8 cellular contexts compared by ENCODE assay signal in genomic region chr6:149717255-149717587, GRCh38. TPM values are rescaled to one million over a fixed set of nuclear protein-coding genes. Genes with fewer than 3 reads are reported as not detected.
DNase-seq lines count a peak whose midpoint lies in the region; ATAC-seq lines count a peak whose summit lies in the region.

No MANE protein-coding gene starts in this region.

- no peaks in the 10 kb centered on the region for H3K9me3 Mint-ChIP-seq in T-helper 2 cell treated with Interferon-gamma antibody and Interleukin-4, amounts not matched to agents 5 μg/mL and 100 μg/mL, for 36 hours
- no peaks in the 10 kb centered on the region for H3K9me3 Mint-ChIP-seq in activated CD8-positive, alpha-beta T cell treated with anti-CD3 and anti-CD28 coated beads, Interleukin-2, amount 10 ng/mL, durations not matched to agents 7 days and 5 days (ENCODE audit: insufficient read depth)
- H3K9me3 Mint-ChIP-seq in immature natural killer cell = no peaks in the 10 kb centered on the region

- H3K4me3 Mint-ChIP-seq in T-helper 2 cell treated with Interferon-gamma antibody and Interleukin-4, amounts not matched to agents 5 μg/mL and 100 μg/mL, for 36 hours = peak overlapping the region; percentile 91
- peak overlapping the region; percentile 90 for H3K4me3 Mint-ChIP-seq in activated CD8-positive, alpha-beta T cell treated with anti-CD3 and anti-CD28 coated beads, Interleukin-2, amount 10 ng/mL, durations not matched to agents 7 days and 5 days
- H3K4me3 Mint-ChIP-seq in immature natural killer cell = peak overlapping the region; percentile 95 to 97 (median 95)

- peak overlapping the region; percentile 83 for H3K27ac Mint-ChIP-seq in T-helper 2 cell treated with Interferon-gamma antibody and Interleukin-4, amounts not matched to agents 5 μg/mL and 100 μg/mL, for 36 hours
- H3K27ac Mint-ChIP-seq in activated CD8-positive, alpha-beta T cell treated with anti-CD3 and anti-CD28 coated beads, Interleukin-2, amount 10 ng/mL, durations not matched to agents 7 days and 5 days = peak overlapping the region; percentile 93
- H3K27ac Mint-ChIP-seq in immature natural killer cell = peak overlapping the region; percentile 85 to 98 (median 95)

- no peaks in the 10 kb centered on the region for H3K27me3 Mint-ChIP-seq in T-helper 2 cell treated with Interferon-gamma antibody and Interleukin-4, amounts not matched to agents 5 μg/mL and 100 μg/mL, for 36 hours (ENCODE audit: low read depth)
- no peaks in the 10 kb centered on the region for H3K27me3 Mint-ChIP-seq in activated CD8-positive, alpha-beta T cell treated with anti-CD3 and anti-CD28 coated beads, Interleukin-2, amount 10 ng/mL, durations not matched to agents 7 days and 5 days (ENCODE audit: low read depth)
- H3K27me3 Mint-ChIP-seq in immature natural killer cell (ENCODE audit: low read depth in 3 of 3) = peaks cover 6 to 15% (median 10%) of the 10 kb centered on the region in 3 donors

- no peak for DNase-seq in T-helper 2 cell treated with Interferon-gamma antibody and Interleukin-4, amounts not matched to agents 5 μg/mL and 100 μg/mL, for 36 hours (ENCODE audit: low spot score)
- DNase-seq in T-helper 2 cell (no peak), immature natural killer cell (no peak), SHP77 treated with DMSO at 0.1 percent for 48 hours (lab: John Stamatoyannopoulos, UW) (no peak), NCI-H1417 treated with DMSO at 0.1 percent for 48 hours (lab: John Stamatoyannopoulos, UW) (no peak), DMS153 treated with DMSO at 0.1 percent for 48 hours (lab: John Stamatoyannopoulos, UW; ENCODE audit: unreplicated experiment) (no peak)
- DNase-seq in activated CD8-positive, alpha-beta T cell treated with anti-CD3 and anti-CD28 coated beads, Interleukin-2, amount 10 ng/mL, durations not matched to agents 7 days and 5 days = no peak

- peaks cover 36% of the 10 kb centered on the region for H3K36me3 Mint-ChIP-seq in T-helper 2 cell treated with Interferon-gamma antibody and Interleukin-4, amounts not matched to agents 5 μg/mL and 100 μg/mL, for 36 hours (ENCODE audit: low read depth)
- H3K36me3 Mint-ChIP-seq in activated CD8-positive, alpha-beta T cell treated with anti-CD3 and anti-CD28 coated beads, Interleukin-2, amount 10 ng/mL, durations not matched to agents 7 days and 5 days (ENCODE audit: low read depth) = peaks cover 33% of the 10 kb centered on the region
- H3K36me3 Mint-ChIP-seq in immature natural killer cell = no peaks in the 10 kb centered on the region

- H3K4me1 Mint-ChIP-seq in T-helper 2 cell treated with Interferon-gamma antibody and Interleukin-4, amounts not matched to agents 5 μg/mL and 100 μg/mL, for 36 hours (ENCODE audit: low read depth) = peaks cover 31% of the 10 kb centered on the region
- peaks cover 37% of the 10 kb centered on the region for H3K4me1 Mint-ChIP-seq in activated CD8-positive, alpha-beta T cell treated with anti-CD3 and anti-CD28 coated beads, Interleukin-2, amount 10 ng/mL, durations not matched to agents 7 days and 5 days (ENCODE audit: low read depth)
- H3K4me1 Mint-ChIP-seq in immature natural killer cell = peaks cover 35 to 49% of the 10 kb centered on the region in 2 donors

- peak overlapping the region; percentile 92 for H3K27ac ChIP-seq in temporal lobe (ENCODE audit: low read depth, low read length)

- no peak for ATAC-seq in activated CD8-positive, alpha-beta T cell treated with anti-CD3 and anti-CD28 coated beads, Interleukin-2, amount 10 ng/mL, durations not matched to agents 7 days and 5 days

- CTCF ChIA-PET in activated CD8-positive, alpha-beta T cell treated with anti-CD3 and anti-CD28 coated beads, Interleukin-2, amount 10 ng/mL, durations not matched to agents 7 days and 5 days (lab: Charles Lee) = interaction anchor here (0.9 to 1.8 kb wide), 4 partner anchors 20 to 74 kb away, joined by 3 to 8 read pairs (median 4); partner anchors contain the start of gene NUP43

- POLR2A ChIA-PET in activated CD8-positive, alpha-beta T cell treated with anti-CD3 and anti-CD28 coated beads, Interleukin-2, amount 10 ng/mL, durations not matched to agents 7 days and 5 days (lab: Charles Lee) = interaction anchor here (0.6 to 2.5 kb wide), 10 partner anchors 11 to 400 kb away, joined by 3 to 24 read pairs (median 5); partner anchors contain the start of genes NUP43, PCMT1 and PPIL4

RNA-seq across cellular contexts. Expression of gene LATS1, which starts 0.7 kb away (rescaled TPM):
- 10 to 100 TPM; 33.2 to 33.9 TPM for total RNA-seq in activated CD8-positive, alpha-beta T cell treated with anti-CD3 and anti-CD28 coated beads, Interleukin-2, amount 10 ng/mL, durations not matched to agents 7 days and 5 days
- polyA plus RNA-seq in immature natural killer cell = 10 to 100 TPM in 1 of 3 donors, 1 to 10 TPM in 2; 3.8 to 13.5 (median 6.3) TPM
- 36.9 TPM for total RNA-seq in temporal lobe

RNA-seq across cellular contexts. Expression of gene NUP43, which starts 29.1 kb away (rescaled TPM):
- total RNA-seq in activated CD8-positive, alpha-beta T cell treated with anti-CD3 and anti-CD28 coated beads, Interleukin-2, amount 10 ng/mL, durations not matched to agents 7 days and 5 days = 10 to 100 TPM; 67.7 to 69.4 TPM
- polyA plus RNA-seq in immature natural killer cell = 1 to 10 TPM; 1.5 to 6.8 (median 2.9) TPM
- total RNA-seq in temporal lobe = 18.2 TPM

RNA-seq across cellular contexts. Expression of gene PCMT1, which starts 32.3 kb away (rescaled TPM):
- 100 to 1,000 TPM; 102 to 104 TPM for total RNA-seq in activated CD8-positive, alpha-beta T cell treated with anti-CD3 and anti-CD28 coated beads, Interleukin-2, amount 10 ng/mL, durations not matched to agents 7 days and 5 days
- 100 to 1,000 TPM; 160 to 283 (median 172) TPM for polyA plus RNA-seq in immature natural killer cell
- 146 TPM for total RNA-seq in temporal lobe
